ENCODE assay signal across 8 cellular contexts in the genomic region with DNA sequence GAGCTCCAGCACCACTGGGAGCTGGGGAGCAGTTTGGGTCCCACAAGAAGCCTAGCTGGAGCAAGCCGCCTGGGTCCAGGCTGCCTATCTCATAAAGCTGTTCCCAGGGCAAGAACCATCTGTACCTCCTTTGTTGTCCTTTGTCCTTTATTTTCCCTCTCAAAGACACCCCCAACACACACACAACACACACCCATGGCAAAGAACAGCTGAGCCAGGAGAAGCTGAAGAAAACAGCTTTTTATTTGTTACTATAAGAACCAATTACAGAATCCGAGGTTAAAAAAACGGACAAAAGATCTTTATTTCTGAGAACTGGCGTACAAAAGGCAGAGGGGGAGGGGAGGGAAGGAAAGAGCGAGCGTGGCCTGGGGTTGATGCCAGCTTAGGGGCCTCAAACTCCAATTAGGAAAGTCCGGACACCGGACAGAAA. TPM values are rescaled to one million over a fixed set of nuclear protein-coding genes. Genes with fewer than 3 reads are reported as not detected.
DNase-seq lines count a peak whose midpoint lies in the region; ATAC-seq and TF ChIP-seq lines count a peak whose summit lies in the region.

No MANE protein-coding gene starts in this region.

- H3K27ac Mint-ChIP-seq in activated CD4-positive, alpha-beta T cell treated with anti-CD3 and anti-CD28 coated beads, Interleukin-2, amount 10 ng/mL, durations not matched to agents 24 days and 14 days: peak overlapping the region; percentile 99
- no peak overlapping the region for H3K27ac Mint-ChIP-seq in activated naive CD8-positive, alpha-beta T cell treated with anti-CD3 and anti-CD28 coated beads, Interleukin-2, amount 10 ng/mL, durations not matched to agents 7 days and 5 days

- H3K9me3 ChIP-seq in left lung: no peaks in the 10 kb centered on the region

- DNase-seq in activated CD4-positive, alpha-beta T cell treated with anti-CD3 and anti-CD28 coated beads, Interleukin-2, amount 10 ng/mL, durations not matched to agents 24 days and 14 days: peak; percentile 57
- no peak for DNase-seq in activated CD4-positive, alpha-beta T cell treated with anti-CD3 and anti-CD28 coated beads, Interleukin-2, amount 50 U/mL, for 1 hour
- DNase-seq in activated naive CD8-positive, alpha-beta T cell treated with anti-CD3 and anti-CD28 coated beads, Interleukin-2, amount 10 ng/mL, durations not matched to agents 7 days and 5 days: no peak
- DNase-seq in left lung (no peak), superior temporal gyrus (ENCODE audit: extremely low spot score) (peak; percentile 80)
- DNase-seq in central memory CD4-positive, alpha-beta T cell: no peak
- no peak for DNase-seq in activated effector memory CD4-positive, alpha-beta T cell treated with Interleukin-2 at 50 U/mL for 16 hours

- intact Hi-C loops in activated CD4-positive, alpha-beta T cell treated with anti-CD3 and anti-CD28 coated beads, Interleukin-2, amount 10 ng/mL, durations not matched to agents 24 days and 14 days (cut with micrococcal nuclease): loop anchor here (5.0 to 10.0 kb wide), 4 partner anchors 36 to 239 kb away; a partner anchor contains a TSS
- intact Hi-C loops in left lung (cut with DNase I): no loop called here

- no peaks in the 10 kb centered on the region for H3K9me3 Mint-ChIP-seq in activated CD4-positive, alpha-beta T cell treated with anti-CD3 and anti-CD28 coated beads, Interleukin-2, amount 10 ng/mL, durations not matched to agents 24 days and 14 days
- H3K9me3 Mint-ChIP-seq in activated naive CD8-positive, alpha-beta T cell treated with anti-CD3 and anti-CD28 coated beads, Interleukin-2, amount 10 ng/mL, durations not matched to agents 7 days and 5 days: no peaks in the 10 kb centered on the region

- no peak for TF ChIP-seq CTCF in left lung (IDR thresholded peaks at IDR 0.05)

- ATAC-seq in activated naive CD8-positive, alpha-beta T cell treated with anti-CD3 and anti-CD28 coated beads, Interleukin-2, amount 10 ng/mL, durations not matched to agents 7 days and 5 days (ENCODE audit: low read depth): no peak
- ATAC-seq in left lung: no peak
- ATAC-seq in HG03460 (IDR thresholded peaks at IDR 0.05; ENCODE audit: unreplicated experiment): no peak

- no peaks in the 10 kb centered on the region for H3K27me3 ChIP-seq in left lung

- POLR2A ChIA-PET in activated naive CD8-positive, alpha-beta T cell treated with anti-CD3 and anti-CD28 coated beads, Interleukin-2, amount 10 ng/mL, durations not matched to agents 7 days and 5 days (lab: Charles Lee): interaction anchor here (0.6 to 4.8 kb wide), 19 partner anchors 9 to 1273 kb away, joined by 3 to 83 read pairs (median 26); a partner anchor contains a TSS

- H3K36me3 ChIP-seq in left lung: peaks cover 0 to 53% of the 10 kb centered on the region in 2 donors

- H3K4me1 ChIP-seq in left lung: peaks cover 12 to 45% of the 10 kb centered on the region in 2 donors

- peak overlapping the region in 1 of 2 donors; percentile 75 for H3K4me3 ChIP-seq in left lung

- no peaks in the 10 kb centered on the region for H3K27me3 Mint-ChIP-seq in activated CD4-positive, alpha-beta T cell treated with anti-CD3 and anti-CD28 coated beads, Interleukin-2, amount 10 ng/mL, durations not matched to agents 24 days and 14 days
- no peaks in the 10 kb centered on the region for H3K27me3 Mint-ChIP-seq in activated naive CD8-positive, alpha-beta T cell treated with anti-CD3 and anti-CD28 coated beads, Interleukin-2, amount 10 ng/mL, durations not matched to agents 7 days and 5 days

- peak overlapping the region; percentile 19 for H3K4me3 Mint-ChIP-seq in activated CD4-positive, alpha-beta T cell treated with anti-CD3 and anti-CD28 coated beads, Interleukin-2, amount 10 ng/mL, durations not matched to agents 24 days and 14 days
- H3K4me3 Mint-ChIP-seq in activated naive CD8-positive, alpha-beta T cell treated with anti-CD3 and anti-CD28 coated beads, Interleukin-2, amount 10 ng/mL, durations not matched to agents 7 days and 5 days: peak overlapping the region; percentile 43

- peak overlapping the region; percentile 89 to 93 for H3K27ac ChIP-seq in left lung

- peaks cover 66% of the 10 kb centered on the region for H3K36me3 Mint-ChIP-seq in activated CD4-positive, alpha-beta T cell treated with anti-CD3 and anti-CD28 coated beads, Interleukin-2, amount 10 ng/mL, durations not matched to agents 24 days and 14 days (ENCODE audit: low read depth)
- H3K36me3 Mint-ChIP-seq in activated naive CD8-positive, alpha-beta T cell treated with anti-CD3 and anti-CD28 coated beads, Interleukin-2, amount 10 ng/mL, durations not matched to agents 7 days and 5 days: peaks cover 27% of the 10 kb centered on the region

- H3K4me1 Mint-ChIP-seq in activated CD4-positive, alpha-beta T cell treated with anti-CD3 and anti-CD28 coated beads, Interleukin-2, amount 10 ng/mL, durations not matched to agents 24 days and 14 days: peaks cover 41% of the 10 kb centered on the region
- peaks cover 46% of the 10 kb centered on the region for H3K4me1 Mint-ChIP-seq in activated naive CD8-positive, alpha-beta T cell treated with anti-CD3 and anti-CD28 coated beads, Interleukin-2, amount 10 ng/mL, durations not matched to agents 7 days and 5 days

RNA-seq across cellular contexts. Expression of a gene that starts 1.7 kb away (rescaled TPM):
- total RNA-seq in activated CD4-positive, alpha-beta T cell treated with anti-CD3 and anti-CD28 coated beads, Interleukin-2, amount 10 ng/mL, durations not matched to agents 24 days and 14 days: 45.3 and 50.9 TPM in 2 replicates
- total RNA-seq in activated naive CD8-positive, alpha-beta T cell treated with anti-CD3 and anti-CD28 coated beads, Interleukin-2, amount 10 ng/mL, durations not matched to agents 7 days and 5 days: 10 to 100 TPM; 27.2 to 38.2 TPM
- total RNA-seq in left lung: 10 to 100 TPM; 12.6 to 19.8 TPM

RNA-seq across cellular contexts. Expression of a gene that starts 8.7 kb away (rescaled TPM):
- total RNA-seq in activated CD4-positive, alpha-beta T cell treated with anti-CD3 and anti-CD28 coated beads, Interleukin-2, amount 10 ng/mL, durations not matched to agents 24 days and 14 days: 219 and 220 TPM in 2 replicates
- total RNA-seq in activated naive CD8-positive, alpha-beta T cell treated with anti-CD3 and anti-CD28 coated beads, Interleukin-2, amount 10 ng/mL, durations not matched to agents 7 days and 5 days: 100 to 1,000 TPM; 231 to 233 TPM
- 10 to 100 TPM; 67.1 to 86.0 TPM for total RNA-seq in left lung

RNA-seq across cellular contexts. Expression of a gene that starts 19.3 kb away (rescaled TPM):
- 1,271 and 1,309 TPM in 2 replicates for total RNA-seq in activated CD4-positive, alpha-beta T cell treated with anti-CD3 and anti-CD28 coated beads, Interleukin-2, amount 10 ng/mL, durations not matched to agents 24 days and 14 days
- 1,000 to 10,000 TPM; 1,132 to 1,152 TPM for total RNA-seq in activated naive CD8-positive, alpha-beta T cell treated with anti-CD3 and anti-CD28 coated beads, Interleukin-2, amount 10 ng/mL, durations not matched to agents 7 days and 5 days
- 1,000 to 10,000 TPM in 1 of 2 donors, 100 to 1,000 TPM in 1; 973 to 1,076 TPM for total RNA-seq in left lung

RNA-seq across cellular contexts. Expression of a gene that starts 19.6 kb away (rescaled TPM):
- 161 and 166 TPM in 2 replicates for total RNA-seq in activated CD4-positive, alpha-beta T cell treated with anti-CD3 and anti-CD28 coated beads, Interleukin-2, amount 10 ng/mL, durations not matched to agents 24 days and 14 days
- total RNA-seq in activated naive CD8-positive, alpha-beta T cell treated with anti-CD3 and anti-CD28 coated beads, Interleukin-2, amount 10 ng/mL, durations not matched to agents 7 days and 5 days: 100 to 1,000 TPM; 183 to 185 TPM
- total RNA-seq in left lung: 10 to 100 TPM; 61.5 to 82.5 TPM

RNA-seq across cellular contexts. Expression of a gene that starts 20.1 kb away (rescaled TPM):
- total RNA-seq in activated CD4-positive, alpha-beta T cell treated with anti-CD3 and anti-CD28 coated beads, Interleukin-2, amount 10 ng/mL, durations not matched to agents 24 days and 14 days: 2.3 and 3.1 TPM in 2 replicates
- total RNA-seq in activated naive CD8-positive, alpha-beta T cell treated with anti-CD3 and anti-CD28 coated beads, Interleukin-2, amount 10 ng/mL, durations not matched to agents 7 days and 5 days: 1 to 10 TPM; 1.4 to 2.4 TPM
- total RNA-seq in left lung: 1 to 10 TPM; 4.3 to 5.2 TPM

Comparison
In these comparisons a context has a peak if more than half of its experiments do, and no peak if none do; other contexts are left out.
1. DNase-seq: peak in activated CD4-positive, alpha-beta T cell treated with anti-CD3 and anti-CD28 coated beads, Interleukin-2, amount 10 ng/mL, durations not matched to agents 24 days and 14 days (single experiment) and superior temporal gyrus (single experiment); none in activated CD4-positive, alpha-beta T cell treated with anti-CD3 and anti-CD28 coated beads, Interleukin-2, amount 50 U/mL, for 1 hour (single experiment), activated naive CD8-positive, alpha-beta T cell treated with anti-CD3 and anti-CD28 coated beads, Interleukin-2, amount 10 ng/mL, durations not matched to agents 7 days and 5 days (single experiment), left lung (0 of 2), central memory CD4-positive, alpha-beta T cell (single experiment) and activated effector memory CD4-positive, alpha-beta T cell treated with Interleukin-2 at 50 U/mL for 16 hours (single experiment).